ENCODE assay signal across 1 cellular context in the genomic region with DNA sequence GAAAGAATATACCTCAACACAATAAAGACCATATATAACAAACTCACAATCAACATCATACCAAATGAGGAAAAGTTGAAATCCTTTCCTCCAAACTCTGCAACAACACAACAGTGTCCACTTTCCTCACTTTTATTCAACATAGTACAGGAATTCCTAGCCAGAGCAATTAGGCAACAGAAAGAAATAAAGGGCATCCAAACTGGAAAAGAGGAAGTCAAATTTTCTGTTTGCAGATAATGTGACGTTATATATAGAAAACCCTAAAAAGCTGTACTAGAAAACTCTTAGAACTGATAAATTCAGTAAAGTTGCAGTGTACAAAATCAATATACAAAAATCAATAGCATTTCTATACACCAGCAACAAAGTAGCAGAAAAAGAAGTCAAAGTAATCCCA.
TF ChIP-seq lines count a peak whose summit lies in the region.

No MANE protein-coding gene starts in this region.

TF ChIP-seq in K562, 482 proteins besides CTCF, POLR2A, EP300 and RAD21:
- TF ChIP-seq, protein P1, sequence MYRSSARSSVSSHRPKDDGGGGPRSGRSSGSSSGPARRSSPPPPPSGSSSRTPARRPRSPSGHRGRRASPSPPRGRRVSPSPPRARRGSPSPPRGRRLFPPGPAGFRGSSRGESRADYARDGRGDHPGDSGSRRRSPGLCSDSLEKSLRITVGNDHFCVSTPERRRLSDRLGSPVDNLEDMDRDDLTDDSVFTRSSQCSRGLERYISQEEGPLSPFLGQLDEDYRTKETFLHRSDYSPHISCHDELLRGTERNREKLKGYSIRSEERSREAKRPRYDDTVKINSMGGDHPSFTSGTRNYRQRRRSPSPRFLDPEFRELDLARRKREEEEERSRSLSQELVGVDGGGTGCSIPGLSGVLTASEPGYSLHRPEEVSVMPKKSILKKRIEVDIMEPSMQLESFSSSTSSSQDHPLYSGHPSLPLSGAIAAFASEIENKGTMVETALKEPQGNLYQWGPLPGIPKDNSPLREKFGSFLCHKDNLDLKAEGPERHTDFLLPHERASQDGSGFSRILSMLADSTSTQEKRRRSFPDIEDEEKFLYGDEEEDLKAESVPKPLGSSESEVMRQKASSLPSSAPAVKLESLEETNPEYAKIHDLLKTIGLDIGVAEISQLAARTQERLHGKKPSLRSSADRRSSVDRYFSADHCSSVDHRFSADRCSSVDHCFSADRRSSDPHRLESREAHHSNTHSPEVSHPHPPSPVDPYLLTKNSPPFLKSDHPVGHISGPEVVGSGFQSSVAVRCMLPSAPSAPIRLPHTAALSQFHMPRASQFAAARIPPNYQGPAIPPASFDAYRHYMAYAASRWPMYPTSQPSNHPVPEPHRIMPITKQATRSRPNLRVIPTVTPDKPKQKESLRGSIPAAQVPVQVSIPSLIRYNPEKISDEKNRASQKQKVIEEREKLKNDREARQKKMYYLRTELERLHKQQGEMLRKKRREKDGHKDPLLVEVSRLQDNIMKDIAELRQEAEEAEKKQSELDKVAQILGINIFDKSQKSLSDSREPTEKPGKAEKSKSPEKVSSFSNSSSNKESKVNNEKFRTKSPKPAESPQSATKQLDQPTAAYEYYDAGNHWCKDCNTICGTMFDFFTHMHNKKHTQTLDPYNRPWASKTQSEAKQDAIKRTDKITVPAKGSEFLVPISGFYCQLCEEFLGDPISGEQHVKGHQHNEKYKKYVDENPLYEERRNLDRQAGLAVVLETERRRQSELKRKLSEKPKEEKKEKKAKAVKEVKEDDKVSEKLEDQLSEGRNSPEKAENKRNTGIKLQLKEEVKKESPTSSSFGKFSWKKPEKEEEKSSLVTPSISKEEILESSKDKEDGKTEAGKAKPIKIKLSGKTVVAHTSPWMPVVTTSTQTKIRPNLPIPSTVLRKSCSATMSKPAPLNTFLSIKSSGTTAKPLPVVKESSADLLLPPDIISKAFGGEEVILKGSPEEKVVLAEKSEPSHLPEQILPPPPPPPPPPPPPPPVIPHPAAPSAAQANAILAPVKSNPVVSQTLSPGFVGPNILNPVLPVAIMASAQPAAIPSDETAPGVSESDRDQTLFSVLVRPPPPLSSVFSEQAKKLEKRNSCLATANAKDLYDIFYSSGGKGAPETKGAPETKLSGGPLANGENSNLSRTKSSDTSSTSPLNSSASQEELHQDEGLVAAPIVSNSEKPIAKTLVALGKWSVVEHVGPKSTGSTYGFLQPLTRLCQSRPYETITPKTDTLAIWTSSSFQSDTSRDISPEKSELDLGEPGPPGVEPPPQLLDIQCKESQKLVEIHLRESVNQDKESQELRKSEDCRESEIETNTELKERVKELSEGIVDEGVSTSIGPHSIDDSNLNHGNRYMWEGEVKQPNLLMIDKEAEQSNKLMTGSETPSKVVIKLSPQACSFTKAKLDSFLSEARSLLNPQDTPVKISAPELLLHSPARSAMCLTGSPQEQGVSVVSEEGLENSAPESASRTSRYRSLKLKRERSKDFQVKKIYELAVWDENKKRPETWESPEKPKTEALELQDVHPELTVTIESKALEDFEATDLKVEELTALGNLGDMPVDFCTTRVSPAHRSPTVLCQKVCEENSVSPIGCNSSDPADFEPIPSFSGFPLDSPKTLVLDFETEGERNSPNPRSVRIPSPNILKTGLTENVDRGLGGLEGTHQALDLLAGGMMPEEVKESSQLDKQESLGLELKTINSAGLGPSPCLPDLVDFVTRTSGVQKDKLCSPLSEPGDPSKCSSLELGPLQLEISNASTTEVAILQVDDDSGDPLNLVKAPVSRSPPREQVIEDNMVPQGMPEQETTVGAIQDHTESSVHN (IDR thresholded peaks at IDR 0.05; ENCODE audit: borderline replicate concordance in 1 of 2, low read depth in 1 of 2) = no peak
- TF ChIP-seq IRF2 (CRISPR knock-in tag; IDR thresholded peaks at IDR 0.05) (no peak), SPI1 (IDR thresholded peaks at IDR 0.05; ENCODE audit: borderline replicate concordance, low read depth, low read length) (peak; percentile 70; the same call in 1 of the 2 replicates)
- TF ChIP-seq, protein P2, sequence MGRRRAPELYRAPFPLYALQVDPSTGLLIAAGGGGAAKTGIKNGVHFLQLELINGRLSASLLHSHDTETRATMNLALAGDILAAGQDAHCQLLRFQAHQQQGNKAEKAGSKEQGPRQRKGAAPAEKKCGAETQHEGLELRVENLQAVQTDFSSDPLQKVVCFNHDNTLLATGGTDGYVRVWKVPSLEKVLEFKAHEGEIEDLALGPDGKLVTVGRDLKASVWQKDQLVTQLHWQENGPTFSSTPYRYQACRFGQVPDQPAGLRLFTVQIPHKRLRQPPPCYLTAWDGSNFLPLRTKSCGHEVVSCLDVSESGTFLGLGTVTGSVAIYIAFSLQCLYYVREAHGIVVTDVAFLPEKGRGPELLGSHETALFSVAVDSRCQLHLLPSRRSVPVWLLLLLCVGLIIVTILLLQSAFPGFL (CRISPR knock-in tag; IDR thresholded peaks at IDR 0.05) = no peak
TF ChIP-seq in K562: peak in this region for 1.
